In the genomic region with DNA sequence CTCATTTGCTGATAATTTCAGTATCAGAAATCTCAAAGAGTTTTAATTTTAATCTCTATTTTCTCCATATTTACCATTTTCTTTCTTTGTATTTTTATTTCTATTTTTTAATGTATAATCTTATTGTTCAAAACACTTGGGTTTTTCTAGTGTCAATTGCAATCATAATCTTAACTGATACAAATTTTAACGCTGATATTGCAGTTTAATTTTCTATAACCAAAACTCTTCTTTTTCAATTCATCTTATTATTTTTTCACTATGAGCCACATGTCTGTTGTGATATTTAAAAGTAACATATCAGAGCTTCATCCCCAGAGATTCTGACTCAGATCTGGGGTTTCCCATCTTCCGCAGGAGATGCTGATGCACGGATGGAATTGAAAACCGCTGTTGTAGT, we compare ENCODE assay signal across 17 cellular contexts. TPM values are rescaled to one million over a fixed set of nuclear protein-coding genes. Genes with fewer than 3 reads are reported as not detected.
DNase-seq lines count a peak whose midpoint lies in the region; ATAC-seq, FAIRE-seq and TF ChIP-seq lines count a peak whose summit lies in the region.
"Had no signal": no experiment of that assay in that cellular context is flagged by ENCODE, and none has a peak within 500 bp of the region (broad histone marks: within the 10 kb centered on the region; RNA-seq: fewer than 3 reads in every experiment).

No MANE protein-coding gene starts in this region.

- no peak for TF ChIP-seq CTCF in HepG2 (CRISPR knock-in tag; IDR thresholded peaks at IDR 0.05)
- TF ChIP-seq CTCF in right lobe of liver (IDR thresholded peaks at IDR 0.05), result no peak
- TF ChIP-seq CTCF in SU-DHL-6 (IDR thresholded peaks at IDR 0.05; ENCODE audit: insufficient read depth, low read length, poor library complexity, severe bottlenecking), result no peak
- no peak for TF ChIP-seq CTCF in WTC11 (IDR thresholded peaks at IDR 0.05)

- BruUV-seq in HepG2 (replicated peaks; lab: Mats Ljungman, UMichigan), result no TSS peak

- TF ChIP-seq EP300 in HepG2 (IDR thresholded peaks at IDR 0.05; ENCODE audit: low read depth in 2 of 2, low read length in 2 of 2) (no peak), HepG2 (CRISPR knock-in tag; IDR thresholded peaks at IDR 0.05; ENCODE audit: borderline replicate concordance) (no peak)

- no peak overlapping the region for H3K27ac Mint-ChIP-seq in WTC11
- H3K27ac Mint-ChIP-seq: CD4-positive, CD25-positive, alpha-beta regulatory T cell; GM23338 had no signal

- H3K9me3 Mint-ChIP-seq in WTC11, result peaks cover 8% of the 10 kb centered on the region; the same call in 1 of the 2 replicates
- H3K9me3 Mint-ChIP-seq: GM23338 had no signal

- H3K9me2 ChIP-seq in SU-DHL-6 (replicated peaks; ENCODE audit: insufficient read depth, low read length), result no peaks in the 10 kb centered on the region

- H4K20me1 ChIP-seq in HepG2 (ENCODE audit: insufficient read depth, low read length) (no peaks in the 10 kb centered on the region), SU-DHL-6 (ENCODE audit: low read depth, low read length) (no peaks in the 10 kb centered on the region)
- H4K20me1 ChIP-seq: BLaER1 treated with 17β-estradiol and CSF1 and Interleukin-3, amounts not matched to agents 10 nM and 100 nM had no signal

- CTCF ChIA-PET in HepG2 (lab: Yijun Ruan, JAX; ENCODE audit: low intra/inter-chr PET ratio, low total read pairs), result no interaction called here
- CTCF ChIA-PET in WTC11 (lab: Charles Lee), result no interaction called here

- no peak for TF ChIP-seq RAD21 in HepG2 (CRISPR knock-in tag; IDR thresholded peaks at IDR 0.05)

- no peak overlapping the region for H3K4me3 Mint-ChIP-seq in WTC11
- H3K4me3 Mint-ChIP-seq: CD4-positive, CD25-positive, alpha-beta regulatory T cell; GM23338 had no signal

- H3K9me3 ChIP-seq in HepG2 (ENCODE audit: low read length) (peaks cover 29% of the 10 kb centered on the region), right lobe of liver (no peaks in the 10 kb centered on the region), SU-DHL-6 (ENCODE audit: insufficient read depth, low read length) (peaks cover 7% of the 10 kb centered on the region; the same call in 1 of the 2 replicates)

- peaks cover 3% of the 10 kb centered on the region for H3K4me1 Mint-ChIP-seq in WTC11
- H3K4me1 Mint-ChIP-seq: CD4-positive, CD25-positive, alpha-beta regulatory T cell had no signal

- H3F3A ChIP-seq in SU-DHL-6 (ENCODE audit: insufficient read depth), result peaks cover 39% of the 10 kb centered on the region

- FAIRE-seq in HepG2 (lab: Jason Lieb, UNC) (no peak), frontal cortex (lab: Jason Lieb, UNC) (peak; percentile 56)
- FAIRE-seq: GM12891, HTR-8/SVneo had no signal

- no peaks in the 10 kb centered on the region for H3K79me2 ChIP-seq in HepG2 (ENCODE audit: insufficient read depth, low read length)
- no peaks in the 10 kb centered on the region for H3K79me2 ChIP-seq in SU-DHL-6 (ENCODE audit: insufficient read depth, low read length)

- H3K27me3 Mint-ChIP-seq in WTC11 (ENCODE audit: low read depth), result no peaks in the 10 kb centered on the region
- H3K27me3 Mint-ChIP-seq: CD4-positive, CD25-positive, alpha-beta regulatory T cell had no signal

- no peak overlapping the region for H2AFZ ChIP-seq in HepG2 (ENCODE audit: low read length)
- no peak overlapping the region for H2AFZ ChIP-seq in SU-DHL-6 (ENCODE audit: low read depth, low read length, severe bottlenecking)
- H2AFZ ChIP-seq: GM23338 had no signal

- in situ Hi-C loops in HepG2 (cut with HindIII; ENCODE audit: extremely low pct_ligation_motif_present, low pct_unique_long_range_greater_than_20kb), result no loop called here

- no peak for DNase-seq in HepG2 (ENCODE audit: low spot score)
- DNase-seq in right lobe of liver, result no peak
- no peak for DNase-seq in frontal cortex (ENCODE audit: low spot score in 2 of 2)
- no peak for DNase-seq in WTC11 (ENCODE audit: low spot score)
- no peak for DNase-seq in NCI-H1105 (lab: John Stamatoyannopoulos, UW)
- DNase-seq: AML-193; CD4-positive, CD25-positive, alpha-beta regulatory T cell; DMS53; H7; KBM-7 had no signal

- intact Hi-C loops in HepG2 (cut with micrococcal nuclease; ENCODE audit: unreplicated experiment), result no loop called here
- intact Hi-C loops in right lobe of liver (cut with DNase I), result no loop called here

- no peaks in the 10 kb centered on the region for H3K36me3 ChIP-seq in HepG2 (replicated peaks in 1 of 2; ENCODE audit: control insufficient read depth in 1 of 2, insufficient read depth in 2 of 2, low read length in 2 of 2)
- H3K36me3 ChIP-seq in right lobe of liver, result no peaks in the 10 kb centered on the region
- H3K36me3 ChIP-seq in SU-DHL-6 (ENCODE audit: low read length), result no peaks in the 10 kb centered on the region; the same call in 1 of the 2 replicates
- H3K36me3 ChIP-seq: BLaER1 treated with 17β-estradiol and CSF1 and Interleukin-3, amounts not matched to agents 10 nM and 100 nM had no signal

- H3K4me1 ChIP-seq in HepG2 (ENCODE audit: insufficient read depth, low read length), result no peaks in the 10 kb centered on the region
- no peaks in the 10 kb centered on the region for H3K4me1 ChIP-seq in right lobe of liver

- H3K4me3 ChIP-seq in HepG2 (replicated peaks in 1 of 3; ENCODE audit: insufficient read depth in 1 of 3, low read depth in 2 of 3, low read length in 3 of 3) (no peak overlapping the region), right lobe of liver (no peak overlapping the region), SU-DHL-6 (ENCODE audit: insufficient read depth, low read length, poor library complexity, severe bottlenecking) (no peak overlapping the region)
- H3K4me3 ChIP-seq: GM23338 had no signal

- peaks cover 3% of the 10 kb centered on the region; the same call in 1 of the 2 replicates for H3K36me3 Mint-ChIP-seq in WTC11
- H3K36me3 Mint-ChIP-seq: CD4-positive, CD25-positive, alpha-beta regulatory T cell had no signal

- 14% methylated on average over 4 of the region's 4 CpGs for WGBS in HepG2 (ENCODE audit: low lambda C conversion rate)
- WGBS in right lobe of liver (ENCODE audit: insufficient coverage, low coverage, low lambda C conversion rate, missing lambda C conversion rate), result 72% methylated on average over 4 of the region's 4 CpGs

- H3K27ac ChIP-seq in HepG2 (ENCODE audit: extremely low read length, insufficient read depth, low read length), result no peak overlapping the region
- no peak overlapping the region for H3K27ac ChIP-seq in right lobe of liver
- peak overlapping the region; percentile 100 for H3K27ac ChIP-seq in SU-DHL-6 (ENCODE audit: low read depth, low read length)
- H3K27ac ChIP-seq: 22Rv1 had no signal

- ATAC-seq in HepG2 (no peak), right lobe of liver (no peak), HG02678 (IDR thresholded peaks at IDR 0.05; ENCODE audit: unreplicated experiment) (no peak), WTC11 (no peak)
- ATAC-seq: GM23338 had no signal

- H3K27me3 ChIP-seq in HepG2 (ENCODE audit: control insufficient read depth in 1 of 2, insufficient read depth in 2 of 2, low read length in 2 of 2) (no peaks in the 10 kb centered on the region), right lobe of liver (no peaks in the 10 kb centered on the region), SU-DHL-6 (ENCODE audit: low read length) (no peaks in the 10 kb centered on the region)
- H3K27me3 ChIP-seq: BLaER1 treated with 17β-estradiol and CSF1 and Interleukin-3, amounts not matched to agents 10 nM and 100 nM had no signal

- no peak overlapping the region for H3K4me2 ChIP-seq in HepG2 (ENCODE audit: low read depth, low read length)
- H3K4me2 ChIP-seq in SU-DHL-6 (ENCODE audit: low read depth, low read length, poor library complexity, severe bottlenecking), result peak overlapping the region; percentile 72
- H3K4me2 ChIP-seq: GM23338 had no signal

- H3K9ac ChIP-seq in HepG2 (ENCODE audit: insufficient read depth, low read depth, low read length) (no peak overlapping the region), SU-DHL-6 (ENCODE audit: low read length) (peak overlapping the region; percentile 58)
- H3K9ac ChIP-seq: BLaER1 treated with 17β-estradiol and CSF1 and Interleukin-3, amounts not matched to agents 10 nM and 100 nM had no signal

- POLR2A ChIA-PET in HepG2 (lab: Yijun Ruan, JAX), result no interaction called here
- POLR2A ChIA-PET in WTC11 (lab: Charles Lee), result no interaction called here

- TF ChIP-seq POLR2A in HepG2 (IDR thresholded peaks at IDR 0.05; ENCODE audit: insufficient read depth in 1 of 2, low read depth in 2 of 2, low read length in 2 of 2), result no peak
- TF ChIP-seq POLR2A in right lobe of liver (IDR thresholded peaks at IDR 0.05), result no peak

TF ChIP-seq in HepG2, 621 proteins besides CTCF, POLR2A, EP300 and RAD21 (continues in another document):
- TF ChIP-seq FOXA3 (CRISPR knock-in tag; IDR thresholded peaks at IDR 0.05) (no peak), SMAD3 (CRISPR knock-in tag; IDR thresholded peaks at IDR 0.05) (no peak), MAF1 (CRISPR knock-in tag; IDR thresholded peaks at IDR 0.05; ENCODE audit: borderline replicate concordance) (no peak)

TF ChIP-seq in WTC11, 78 proteins besides CTCF, POLR2A, EP300 and RAD21:
- no peak for TF ChIP-seq ZNF423 (CRISPR knock-in tag; IDR thresholded peaks at IDR 0.05)

RNA-seq across cellular contexts. Expression of a gene that starts 16.2 kb away (rescaled TPM):
- total RNA-seq in HepG2 (2016; rRNA removed; fragmentation: Illumina TruSeq; extraction: Trizol) (not detected in 2 replicates), right lobe of liver (not detected), frontal cortex (0.41 TPM), WTC11 (2021) (not detected in 3 replicates)
- total RNA-seq in HepG2 (2016; cell fraction: cytosol; rRNA removed; fragmentation: Illumina TruSeq; extraction: Trizol; ENCODE audit: low read depth), result not detected in 2 replicates
- total RNA-seq in HepG2 (2016; cell fraction: insoluble cytoplasmic fraction; rRNA removed; fragmentation: Illumina TruSeq; extraction: Trizol), result not detected in 2 replicates
- total RNA-seq in HepG2 (2016; cell fraction: membrane; rRNA removed; fragmentation: Illumina TruSeq; extraction: Trizol), result not detected in 2 replicates
- not detected in 2 replicates for total RNA-seq in HepG2 (2016; cell fraction: nucleus; rRNA removed; fragmentation: Illumina TruSeq; extraction: Trizol)
- not detected in 2 replicates for polyA plus RNA-seq in HepG2 (2011; rRNA removed)
- not detected in 2 replicates for polyA plus RNA-seq in HepG2 (2011; cell fraction: cytosol; rRNA removed)
- not detected in 2 replicates for polyA plus RNA-seq in HepG2 (2011; cell fraction: nucleus; rRNA removed)
- not detected in 2 replicates for polyA plus RNA-seq in HepG2 (2012)
- not detected in 2 replicates for polyA plus RNA-seq in HepG2 (2016; cell fraction: cytosol; fragmentation: Illumina TruSeq; extraction: Trizol; ENCODE audit: low read depth)
- polyA plus RNA-seq in HepG2 (2016; cell fraction: insoluble cytoplasmic fraction; fragmentation: Illumina TruSeq; extraction: Trizol; ENCODE audit: low read depth), result not detected in 2 replicates
- polyA plus RNA-seq in HepG2 (2016; cell fraction: membrane; fragmentation: Illumina TruSeq; extraction: Trizol; ENCODE audit: low read depth), result not detected in 2 replicates
- not detected in 2 replicates for polyA plus RNA-seq in HepG2 (2016; cell fraction: nucleus; fragmentation: Illumina TruSeq; extraction: Trizol; ENCODE audit: insufficient read depth, low read depth)
- not detected in 2 replicates for polyA minus RNA-seq in HepG2 (2011; rRNA and poly(A)+ RNA removed; ENCODE audit: low replicate concordance)
- polyA minus RNA-seq in HepG2 (2011; cell fraction: cytosol; rRNA and poly(A)+ RNA removed), result not detected in 2 replicates
- polyA minus RNA-seq in HepG2 (2011; cell fraction: nucleus; rRNA and poly(A)+ RNA removed), result not detected in 2 replicates
- total RNA-seq: CD4-positive, CD25-positive, alpha-beta regulatory T cell; GM23338; H7 had no signal
- polyA plus RNA-seq: GM23338 had no signal
